Comparison of ENCODE assay signal across 18 cellular contexts in the genomic region with DNA sequence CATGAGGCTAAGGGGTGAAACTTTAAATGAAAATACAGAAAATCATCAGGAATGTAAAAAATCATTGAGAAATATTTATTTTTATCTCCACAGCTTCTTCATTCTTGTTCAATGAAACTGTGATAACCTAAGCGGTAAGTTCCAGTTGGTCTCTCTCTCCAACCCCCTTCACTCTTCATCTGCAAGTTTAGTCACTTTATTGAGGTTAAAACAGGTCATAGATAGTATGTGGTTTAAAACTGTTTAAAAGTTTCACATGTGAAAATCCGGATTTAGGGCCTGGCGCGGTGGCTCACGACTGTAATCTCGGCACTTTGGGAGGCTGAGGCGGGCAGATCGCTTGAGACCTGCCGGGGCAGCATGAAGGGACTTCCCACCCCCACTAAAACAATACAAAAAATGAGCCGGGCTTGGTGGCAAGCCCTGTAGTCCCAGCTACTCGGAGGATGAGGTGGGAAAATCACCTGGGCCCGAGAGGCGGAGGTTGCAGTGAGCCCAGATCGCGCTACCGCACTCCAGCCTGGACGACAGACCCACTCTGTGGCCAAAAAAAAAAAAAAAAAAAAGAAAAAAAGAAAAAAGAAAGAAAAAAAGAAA. TPM values are rescaled to one million over a fixed set of nuclear protein-coding genes. Genes with fewer than 3 reads are reported as not detected.
DNase-seq lines count a peak whose midpoint lies in the region; ATAC-seq, FAIRE-seq and TF ChIP-seq lines count a peak whose summit lies in the region.
"Had no signal": no experiment of that assay in that cellular context is flagged by ENCODE, and none has a peak within 500 bp of the region (broad histone marks: within the 10 kb centered on the region; RNA-seq: fewer than 3 reads in every experiment).

No MANE protein-coding gene starts in this region.

- H2AFZ ChIP-seq in mammary epithelial cell (ENCODE audit: low read depth, low read length) (no peak overlapping the region), astrocyte (ENCODE audit: low read depth, low read length) (no peak overlapping the region)

- dilution Hi-C loops in mammary epithelial cell (cut with HindIII; ENCODE audit: low sequenced_read_pairs) = no loop called here

- H3K4me1 ChIP-seq in mammary epithelial cell (ENCODE audit: insufficient read depth, low read length) (peaks cover 4% of the 10 kb centered on the region), astrocyte (ENCODE audit: insufficient read depth, low read length) (peaks cover 5% of the 10 kb centered on the region)

- DNase-seq in MCF 10A (ENCODE audit: unreplicated experiment) (no peak), mammary epithelial cell (no peak), astrocyte (ENCODE audit: low read depth) (no peak), naive B cell (no peak), H54 (ENCODE audit: insufficient read length, low spot score) (no peak), SHP77 (lab: John Stamatoyannopoulos, UW) (no peak), iPS-NIHi7 (ENCODE audit: extremely low spot score) (no peak)
- DNase-seq: activated naive CD8-positive, alpha-beta T cell treated with anti-CD3 and anti-CD28 coated beads, Interleukin-2, amount 10 ng/mL, durations not matched to agents 7 days and 5 days; cerebellar nuclear complex; DND-41; Kasumi-1; NCI-H2029 treated with DMSO at 0.1 percent for 48 hours had no signal

- in situ Hi-C loops in mammary epithelial cell (cut with MboI; ENCODE audit: low sequenced_read_pairs in 2 of 2) = loop anchor here in 1 of 2 donors (10.0 kb wide), 2 partner anchors 241 to 271 kb away; no protein-coding TSS in a partner anchor

- POLR2A ChIA-PET in MCF 10A (lab: Yijun Ruan, JAX) = interaction anchor here (1.3 to 10.0 kb wide), 3 partner anchors 50 to 229 kb away, joined by 4 to 316 read pairs (median 21); no protein-coding TSS in a partner anchor

- H3K27me3 ChIP-seq in mammary epithelial cell (ENCODE audit: insufficient read depth, low read length) (no peaks in the 10 kb centered on the region), astrocyte (ENCODE audit: insufficient read depth, low read length) (no peaks in the 10 kb centered on the region)
- H3K27me3 ChIP-seq: heart right ventricle, thyroid gland had no signal

- H3K9ac ChIP-seq in mammary epithelial cell (ENCODE audit: insufficient read depth, low read length) (no peak overlapping the region), astrocyte (ENCODE audit: low read length) (no peak overlapping the region)
- H3K9ac ChIP-seq: parathyroid adenoma had no signal

- H3K27ac ChIP-seq in mammary epithelial cell (ENCODE audit: insufficient read depth, low read depth, low read length) (no peak overlapping the region), astrocyte (ENCODE audit: low read depth, low read length) (no peak overlapping the region)

- no peaks in the 10 kb centered on the region for H3K36me3 Mint-ChIP-seq in MCF 10A (ENCODE audit: insufficient read depth, unreplicated experiment)
- H3K36me3 Mint-ChIP-seq in astrocyte (ENCODE audit: low read depth, unreplicated experiment) = no peaks in the 10 kb centered on the region
- no peaks in the 10 kb centered on the region for H3K36me3 Mint-ChIP-seq in naive B cell
- H3K36me3 Mint-ChIP-seq: activated naive CD8-positive, alpha-beta T cell treated with anti-CD3 and anti-CD28 coated beads, Interleukin-2, amount 10 ng/mL, durations not matched to agents 7 days and 5 days had no signal

- H4K20me1 ChIP-seq in mammary epithelial cell (ENCODE audit: insufficient read depth, low read length) (no peaks in the 10 kb centered on the region), astrocyte (ENCODE audit: insufficient read depth, low read length) (peaks cover 13% of the 10 kb centered on the region)

- H3K4me3 ChIP-seq in mammary epithelial cell (replicated peaks in 1 of 3; ENCODE audit: insufficient read depth in 1 of 3, low read depth in 2 of 3, low read length in 3 of 3) (no peak overlapping the region), astrocyte (ENCODE audit: insufficient read depth, low read depth, low read length) (no peak overlapping the region)
- H3K4me3 ChIP-seq: lung had no signal

- ATAC-seq in naive B cell (ENCODE audit: low read depth in 2 of 2) = no peak
- ATAC-seq in HG03039 (IDR thresholded peaks at IDR 0.05; ENCODE audit: unreplicated experiment) = no peak

- no peak for FAIRE-seq in astrocyte (lab: Jason Lieb, UNC)
- no peak for FAIRE-seq in H54 (lab: Jason Lieb, UNC)
- FAIRE-seq: GM12892 had no signal

- BruUV-seq in MCF 10A (replicated peaks; lab: Mats Ljungman, UMichigan) (no TSS peak), mammary epithelial cell (replicated peaks; lab: Mats Ljungman, UMichigan) (no TSS peak)

- H3K4me1 Mint-ChIP-seq in MCF 10A (ENCODE audit: insufficient read depth, unreplicated experiment) (peaks cover 9% of the 10 kb centered on the region), astrocyte (ENCODE audit: low read depth, unreplicated experiment) (no peaks in the 10 kb centered on the region), naive B cell (peaks cover 16 to 21% (median 20%) of the 10 kb centered on the region in 3 donors)

- no peaks in the 10 kb centered on the region for H3K9me3 Mint-ChIP-seq in MCF 10A (ENCODE audit: unreplicated experiment)
- H3K9me3 Mint-ChIP-seq in astrocyte (ENCODE audit: unreplicated experiment) = no peaks in the 10 kb centered on the region
- no peaks in the 10 kb centered on the region for H3K9me3 Mint-ChIP-seq in naive B cell
- H3K9me3 Mint-ChIP-seq: activated naive CD8-positive, alpha-beta T cell treated with anti-CD3 and anti-CD28 coated beads, Interleukin-2, amount 10 ng/mL, durations not matched to agents 7 days and 5 days had no signal

- H3K4me2 ChIP-seq in mammary epithelial cell (ENCODE audit: insufficient read depth, low read depth, low read length) (no peak overlapping the region), astrocyte (ENCODE audit: low read length) (no peak overlapping the region)

- 91% methylated on average over 16 of the region's 17 CpGs for WGBS in mammary epithelial cell (ENCODE audit: low coverage, missing lambda C conversion rate)

- TF ChIP-seq POLR2A in H54 (IDR thresholded peaks at IDR 0.05; ENCODE audit: low read depth, low read length) = no peak

- no peaks in the 10 kb centered on the region for H3K9me3 ChIP-seq in mammary epithelial cell (replicated peaks; ENCODE audit: insufficient read depth, low read length)
- no peaks in the 10 kb centered on the region for H3K9me3 ChIP-seq in astrocyte (ENCODE audit: insufficient read depth, low read depth, low read length)
- H3K9me3 ChIP-seq: heart right ventricle, thyroid gland had no signal

- H3K36me3 ChIP-seq in mammary epithelial cell (ENCODE audit: insufficient read depth, low read length) (no peaks in the 10 kb centered on the region), astrocyte (ENCODE audit: insufficient read depth, low read length) (no peaks in the 10 kb centered on the region)
- H3K36me3 ChIP-seq: heart right ventricle, thyroid gland had no signal

- peak overlapping the region; percentile 98 for H3K27ac Mint-ChIP-seq in MCF 10A (ENCODE audit: low read depth, unreplicated experiment)
- H3K27ac Mint-ChIP-seq in astrocyte (ENCODE audit: unreplicated experiment) = peak overlapping the region; percentile 51
- H3K27ac Mint-ChIP-seq in naive B cell = peak overlapping the region in 2 of 6 donors; percentile 93 to 98

- CTCF ChIA-PET in MCF 10A (lab: Yijun Ruan, JAX) = interaction anchor here (1.0 to 3.4 kb wide), 4 partner anchors 89 to 268 kb away, joined by 3 to 17 read pairs (median 8); no protein-coding TSS in a partner anchor
- CTCF ChIA-PET in mammary epithelial cell (lab: Charles Lee; ENCODE audit: low non-redundant PET) = no interaction called here

- no peak for TF ChIP-seq CTCF in MCF 10A (IDR thresholded peaks at IDR 0.05; ENCODE audit: unreplicated experiment)
- no peak for TF ChIP-seq CTCF in mammary epithelial cell (conservative IDR thresholded peaks at IDR 0.05 in 1 of 2, IDR thresholded peaks at IDR 0.05 in 1 of 2; ENCODE audit: extremely low read depth in 1 of 2, insufficient read depth in 1 of 2, low read depth in 1 of 2, low read length in 2 of 2)
- TF ChIP-seq CTCF in astrocyte (IDR thresholded peaks at IDR 0.05; ENCODE audit: insufficient read depth, low read depth, low read length) = no peak

- intact Hi-C loops in MCF 10A (cut with micrococcal nuclease) (loop anchor here (1.0 to 2.0 kb wide), 2 partner anchors 129 to 269 kb away; no protein-coding TSS in a partner anchor), mammary epithelial cell (cut with micrococcal nuclease) (loop anchor here (1.0 to 10.0 kb wide), 6 partner anchors 45 to 529 kb away; a partner anchor contains a TSS)

- H3K4me3 Mint-ChIP-seq in MCF 10A (ENCODE audit: unreplicated experiment) = no peak overlapping the region
- no peak overlapping the region for H3K4me3 Mint-ChIP-seq in astrocyte (ENCODE audit: unreplicated experiment)
- H3K4me3 Mint-ChIP-seq in naive B cell = peak overlapping the region in 6 of 8 donors; percentile 43 to 99 (median 78)

- H3K27me3 Mint-ChIP-seq in MCF 10A (ENCODE audit: insufficient read depth, unreplicated experiment) (no peaks in the 10 kb centered on the region), astrocyte (ENCODE audit: low read depth, unreplicated experiment) (no peaks in the 10 kb centered on the region), naive B cell (no peaks in the 10 kb centered on the region)

- peaks cover 23% of the 10 kb centered on the region for H3K79me2 ChIP-seq in mammary epithelial cell (ENCODE audit: insufficient read depth, low read length)
- H3K79me2 ChIP-seq in astrocyte (ENCODE audit: insufficient read depth, low read length) = peaks cover 26% of the 10 kb centered on the region
- H3K79me2 ChIP-seq: parathyroid adenoma had no signal

RNA-seq across cellular contexts. Expression of a gene that starts 1.6 kb away (rescaled TPM):
- total RNA-seq in MCF 10A (2022) = 12.4 and 13.1 TPM in 2 replicates
- total RNA-seq in mammary epithelial cell = 10 to 100 TPM in 1 of 2 donors, 1 to 10 TPM in 1; 9.3 to 14.8 TPM
- 8.4 TPM for polyA plus RNA-seq in mammary epithelial cell
- 36.2 TPM for polyA minus RNA-seq in mammary epithelial cell
- 11.2 and 13.3 TPM in 2 replicates for total RNA-seq in astrocyte
- polyA plus RNA-seq in naive B cell (ENCODE audit: low read depth in 6 of 6) = 1 to 10 TPM in 2 of 6 donors, under 1 TPM in 4; 0.16 to 1.6 (median 0.59) TPM

Comparison
In these comparisons a context has a peak if more than half of its experiments do, and no peak if none do; other contexts are left out.
1. H3K4me3 Mint-ChIP-seq: peak in naive B cell (6 of 8); none in MCF 10A (single experiment) and astrocyte (single experiment).